Comparison of ENCODE assay signal across 2 cellular contexts in the genomic region with DNA sequence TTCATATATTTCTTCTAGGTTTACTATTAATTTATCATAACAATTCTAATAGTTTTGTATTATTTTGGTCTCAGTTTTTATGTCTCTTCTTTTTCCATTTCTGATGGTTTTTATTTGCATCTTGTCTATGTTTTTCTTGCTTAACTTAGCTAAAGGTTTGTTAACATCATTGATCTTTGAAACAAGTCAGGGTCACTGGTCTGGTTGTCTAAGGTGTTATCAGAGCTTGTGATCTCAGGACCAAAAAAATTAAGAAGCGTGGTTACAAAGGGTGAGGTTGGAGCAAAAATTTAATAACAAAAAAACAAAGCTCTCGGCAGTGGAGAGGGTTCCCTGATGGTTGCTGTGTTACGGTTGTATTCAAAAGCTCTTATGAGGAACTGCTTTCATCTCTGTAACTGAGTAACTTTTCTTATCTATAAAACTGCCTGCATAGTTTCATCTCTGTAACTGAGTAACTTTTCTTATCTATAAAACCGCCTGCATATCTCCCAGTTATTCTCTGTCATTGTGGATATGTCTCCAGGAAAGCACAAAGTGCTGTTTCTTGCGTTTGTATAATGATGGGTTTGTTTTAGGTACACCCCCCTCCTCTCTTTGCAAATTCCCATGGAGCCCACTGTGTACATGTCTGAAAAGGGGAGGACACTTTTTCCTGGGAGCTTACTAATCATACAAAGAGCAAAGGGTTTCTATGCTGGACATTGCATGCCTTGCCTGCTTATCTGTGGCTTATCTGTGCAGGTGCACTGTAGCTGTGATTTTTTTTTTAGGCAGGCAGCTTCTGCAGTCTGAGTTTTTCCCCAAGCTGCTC.
TF ChIP-seq lines count a peak whose summit lies in the region.

No MANE protein-coding gene starts in this region.

TF ChIP-seq in GM23338, 12 proteins besides CTCF, POLR2A, EP300 and RAD21 (continued from another document):
- TF ChIP-seq, protein P1, sequence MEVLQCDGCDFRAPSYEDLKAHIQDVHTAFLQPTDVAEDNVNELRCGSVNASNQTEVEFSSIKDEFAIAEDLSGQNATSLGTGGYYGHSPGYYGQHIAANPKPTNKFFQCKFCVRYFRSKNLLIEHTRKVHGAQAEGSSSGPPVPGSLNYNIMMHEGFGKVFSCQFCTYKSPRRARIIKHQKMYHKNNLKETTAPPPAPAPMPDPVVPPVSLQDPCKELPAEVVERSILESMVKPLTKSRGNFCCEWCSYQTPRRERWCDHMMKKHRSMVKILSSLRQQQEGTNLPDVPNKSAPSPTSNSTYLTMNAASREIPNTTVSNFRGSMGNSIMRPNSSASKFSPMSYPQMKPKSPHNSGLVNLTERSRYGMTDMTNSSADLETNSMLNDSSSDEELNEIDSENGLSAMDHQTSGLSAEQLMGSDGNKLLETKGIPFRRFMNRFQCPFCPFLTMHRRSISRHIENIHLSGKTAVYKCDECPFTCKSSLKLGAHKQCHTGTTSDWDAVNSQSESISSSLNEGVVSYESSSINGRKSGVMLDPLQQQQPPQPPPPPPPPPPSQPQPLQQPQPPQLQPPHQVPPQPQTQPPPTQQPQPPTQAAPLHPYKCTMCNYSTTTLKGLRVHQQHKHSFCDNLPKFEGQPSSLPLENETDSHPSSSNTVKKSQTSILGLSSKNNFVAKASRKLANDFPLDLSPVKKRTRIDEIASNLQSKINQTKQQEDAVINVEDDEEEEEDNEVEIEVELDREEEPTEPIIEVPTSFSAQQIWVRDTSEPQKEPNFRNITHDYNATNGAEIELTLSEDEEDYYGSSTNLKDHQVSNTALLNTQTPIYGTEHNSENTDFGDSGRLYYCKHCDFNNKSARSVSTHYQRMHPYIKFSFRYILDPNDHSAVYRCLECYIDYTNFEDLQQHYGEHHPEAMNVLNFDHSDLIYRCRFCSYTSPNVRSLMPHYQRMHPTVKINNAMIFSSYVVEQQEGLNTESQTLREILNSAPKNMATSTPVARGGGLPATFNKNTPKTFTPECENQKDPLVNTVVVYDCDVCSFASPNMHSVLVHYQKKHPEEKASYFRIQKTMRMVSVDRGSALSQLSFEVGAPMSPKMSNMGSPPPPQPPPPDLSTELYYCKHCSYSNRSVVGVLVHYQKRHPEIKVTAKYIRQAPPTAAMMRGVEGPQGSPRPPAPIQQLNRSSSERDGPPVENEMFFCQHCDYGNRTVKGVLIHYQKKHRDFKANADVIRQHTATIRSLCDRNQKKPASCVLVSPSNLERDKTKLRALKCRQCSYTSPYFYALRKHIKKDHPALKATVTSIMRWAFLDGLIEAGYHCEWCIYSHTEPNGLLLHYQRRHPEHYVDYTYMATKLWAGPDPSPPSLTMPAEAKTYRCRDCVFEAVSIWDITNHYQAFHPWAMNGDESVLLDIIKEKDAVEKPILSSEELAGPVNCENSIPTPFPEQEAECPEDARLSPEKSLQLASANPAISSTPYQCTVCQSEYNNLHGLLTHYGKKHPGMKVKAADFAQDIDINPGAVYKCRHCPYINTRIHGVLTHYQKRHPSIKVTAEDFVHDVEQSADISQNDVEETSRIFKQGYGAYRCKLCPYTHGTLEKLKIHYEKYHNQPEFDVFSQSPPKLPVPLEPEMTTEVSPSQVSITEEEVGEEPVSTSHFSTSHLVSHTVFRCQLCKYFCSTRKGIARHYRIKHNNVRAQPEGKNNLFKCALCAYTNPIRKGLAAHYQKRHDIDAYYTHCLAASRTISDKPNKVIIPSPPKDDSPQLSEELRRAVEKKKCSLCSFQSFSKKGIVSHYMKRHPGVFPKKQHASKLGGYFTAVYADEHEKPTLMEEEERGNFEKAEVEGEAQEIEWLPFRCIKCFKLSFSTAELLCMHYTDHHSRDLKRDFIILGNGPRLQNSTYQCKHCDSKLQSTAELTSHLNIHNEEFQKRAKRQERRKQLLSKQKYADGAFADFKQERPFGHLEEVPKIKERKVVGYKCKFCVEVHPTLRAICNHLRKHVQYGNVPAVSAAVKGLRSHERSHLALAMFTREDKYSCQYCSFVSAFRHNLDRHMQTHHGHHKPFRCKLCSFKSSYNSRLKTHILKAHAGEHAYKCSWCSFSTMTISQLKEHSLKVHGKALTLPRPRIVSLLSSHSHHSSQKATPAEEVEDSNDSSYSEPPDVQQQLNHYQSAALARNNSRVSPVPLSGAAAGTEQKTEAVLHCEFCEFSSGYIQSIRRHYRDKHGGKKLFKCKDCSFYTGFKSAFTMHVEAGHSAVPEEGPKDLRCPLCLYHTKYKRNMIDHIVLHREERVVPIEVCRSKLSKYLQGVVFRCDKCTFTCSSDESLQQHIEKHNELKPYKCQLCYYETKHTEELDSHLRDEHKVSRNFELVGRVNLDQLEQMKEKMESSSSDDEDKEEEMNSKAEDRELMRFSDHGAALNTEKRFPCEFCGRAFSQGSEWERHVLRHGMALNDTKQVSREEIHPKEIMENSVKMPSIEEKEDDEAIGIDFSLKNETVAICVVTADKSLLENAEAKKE (CRISPR knock-in tag; IDR thresholded peaks at IDR 0.05) = no peak
- no peak for TF ChIP-seq ETS1 (IDR thresholded peaks at IDR 0.05)

TF ChIP-seq in liver, 16 proteins besides CTCF, POLR2A, EP300 and RAD21 (continued from another document):
- peak; percentile 87 for TF ChIP-seq REST (IDR thresholded peaks at IDR 0.05)
- peak; percentile 55 to 77 for TF ChIP-seq JUND (IDR thresholded peaks at IDR 0.05)
- TF ChIP-seq FOXA2 (IDR thresholded peaks at IDR 0.05) = peak; percentile 77
- peak; percentile 73 for TF ChIP-seq ATF3 (IDR thresholded peaks at IDR 0.05)
- peak; percentile 40 for TF ChIP-seq HNF4G (IDR thresholded peaks at IDR 0.05)
- peak; percentile 92 for TF ChIP-seq TAF1 (conservative IDR thresholded peaks at IDR 0.05)
- TF ChIP-seq RXRA (IDR thresholded peaks at IDR 0.05) = peak; percentile 30 to 78
- peak; percentile 78 for TF ChIP-seq YY1 (IDR thresholded peaks at IDR 0.05)
- peak; percentile 72 for TF ChIP-seq MAX (IDR thresholded peaks at IDR 0.05)
